ENCODE assay signal across 8 cellular contexts in the genomic region with DNA sequence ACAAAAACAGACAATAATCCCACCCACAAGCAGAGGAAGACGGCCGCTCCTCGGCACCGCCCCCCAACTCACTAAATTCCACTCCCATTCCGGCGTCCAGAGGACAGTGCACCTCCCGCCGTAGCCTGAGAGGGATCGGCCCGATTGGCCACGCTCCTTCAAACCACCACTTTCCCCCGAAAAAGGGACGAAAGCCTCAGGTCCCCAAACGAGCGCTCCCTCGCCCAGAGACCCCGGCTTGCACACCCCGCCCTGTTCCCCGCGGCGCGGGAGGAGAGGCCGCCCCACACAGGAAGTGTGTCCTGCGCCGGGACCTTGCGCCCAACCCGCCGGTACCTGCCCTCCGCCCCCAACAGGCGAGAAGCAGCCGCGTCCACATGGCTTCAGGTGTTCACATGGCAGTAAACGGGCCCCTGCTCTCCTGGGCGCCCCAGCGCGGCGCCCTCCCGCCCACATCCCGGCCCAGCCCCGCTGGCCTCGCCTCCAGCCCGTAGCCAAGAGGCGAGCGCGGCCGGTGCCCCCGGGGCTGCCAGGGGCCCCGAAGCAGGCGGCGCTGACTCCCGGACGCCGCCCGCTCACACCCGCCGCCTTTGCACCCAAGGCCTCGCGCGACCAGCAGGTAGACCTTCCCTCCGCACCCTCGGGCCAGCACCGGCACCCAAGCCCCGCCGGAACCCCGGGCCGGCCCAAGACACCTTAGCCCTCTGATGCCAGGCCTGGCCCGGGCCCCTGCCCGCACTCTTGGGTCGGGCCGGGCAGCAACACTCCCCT. TPM values are rescaled to one million over a fixed set of nuclear protein-coding genes. Genes with fewer than 3 reads are reported as not detected.
DNase-seq lines count a peak whose midpoint lies in the region; ATAC-seq and TF ChIP-seq lines count a peak whose summit lies in the region.

No MANE protein-coding gene starts in this region.

- H3K4me1 Mint-ChIP-seq in activated CD8-positive, alpha-beta T cell treated with anti-CD3 and anti-CD28 coated beads, Interleukin-2, amount 10 ng/mL, durations not matched to agents 7 days and 5 days (ENCODE audit: low read depth) = peaks cover 34% of the 10 kb centered on the region
- peaks cover 41% of the 10 kb centered on the region for H3K4me1 Mint-ChIP-seq in endodermal cell

- H3K4me3 ChIP-seq in endodermal cell (ENCODE audit: low read length) = peak overlapping the region; percentile 98
- peak overlapping the region; percentile 64 for H3K4me3 ChIP-seq in mucosa of stomach (ENCODE audit: low read length)

- peak overlapping the region; percentile 21 for H3K27ac ChIP-seq in endodermal cell (ENCODE audit: low read depth, low read length)

- H3K9me3 Mint-ChIP-seq in activated CD8-positive, alpha-beta T cell treated with anti-CD3 and anti-CD28 coated beads, Interleukin-2, amount 10 ng/mL, durations not matched to agents 7 days and 5 days (ENCODE audit: insufficient read depth) = no peaks in the 10 kb centered on the region
- H3K9me3 Mint-ChIP-seq in endodermal cell = no peaks in the 10 kb centered on the region

- POLR2A ChIA-PET in activated CD8-positive, alpha-beta T cell treated with anti-CD3 and anti-CD28 coated beads, Interleukin-2, amount 10 ng/mL, durations not matched to agents 7 days and 5 days (lab: Charles Lee) = no interaction called here

- H3K27me3 ChIP-seq in endodermal cell (ENCODE audit: control insufficient read depth, insufficient read depth, low read length, poor library complexity, severe bottlenecking) = no peaks in the 10 kb centered on the region
- no peaks in the 10 kb centered on the region for H3K27me3 ChIP-seq in mucosa of stomach (ENCODE audit: control insufficient read depth, insufficient read depth, low read length)

- peak overlapping the region; percentile 88 for H3K27ac Mint-ChIP-seq in activated CD8-positive, alpha-beta T cell treated with anti-CD3 and anti-CD28 coated beads, Interleukin-2, amount 10 ng/mL, durations not matched to agents 7 days and 5 days
- H3K27ac Mint-ChIP-seq in endodermal cell = peak overlapping the region; percentile 88

- peaks cover 16% of the 10 kb centered on the region for H3K36me3 Mint-ChIP-seq in activated CD8-positive, alpha-beta T cell treated with anti-CD3 and anti-CD28 coated beads, Interleukin-2, amount 10 ng/mL, durations not matched to agents 7 days and 5 days (ENCODE audit: low read depth)
- H3K36me3 Mint-ChIP-seq in endodermal cell (ENCODE audit: low read depth) = peaks cover 11% of the 10 kb centered on the region

- H3K36me3 ChIP-seq in endodermal cell (ENCODE audit: control insufficient read depth, insufficient read depth, low read length) (peaks cover 13% of the 10 kb centered on the region), mucosa of stomach (ENCODE audit: control insufficient read depth, insufficient read depth, low read length) (no peaks in the 10 kb centered on the region)

- no peaks in the 10 kb centered on the region for H3K27me3 Mint-ChIP-seq in activated CD8-positive, alpha-beta T cell treated with anti-CD3 and anti-CD28 coated beads, Interleukin-2, amount 10 ng/mL, durations not matched to agents 7 days and 5 days (ENCODE audit: low read depth)
- no peaks in the 10 kb centered on the region for H3K27me3 Mint-ChIP-seq in endodermal cell (ENCODE audit: insufficient read depth)

- peak; percentile 55 for ATAC-seq in HG02943 (IDR thresholded peaks at IDR 0.05; ENCODE audit: low read depth, unreplicated experiment)
- ATAC-seq in activated CD8-positive, alpha-beta T cell treated with anti-CD3 and anti-CD28 coated beads, Interleukin-2, amount 10 ng/mL, durations not matched to agents 7 days and 5 days = peak; percentile 78

- CTCF ChIA-PET in activated CD8-positive, alpha-beta T cell treated with anti-CD3 and anti-CD28 coated beads, Interleukin-2, amount 10 ng/mL, durations not matched to agents 7 days and 5 days (lab: Charles Lee) = interaction anchor here (1.0 to 1.4 kb wide), 3 partner anchors 12 to 175 kb away, joined by 3 to 6 read pairs (median 3); no protein-coding TSS in a partner anchor

- peaks cover 18% of the 10 kb centered on the region for H3K4me1 ChIP-seq in endodermal cell (ENCODE audit: control insufficient read depth, insufficient read depth, low read length)
- H3K4me1 ChIP-seq in mucosa of stomach (ENCODE audit: control insufficient read depth, insufficient read depth, low read length) = peaks cover 38% of the 10 kb centered on the region

- peak; percentile 26 for DNase-seq in SIG-M5 treated with dmso at 0.1 percent for 504 hours (lab: John Stamatoyannopoulos, UW; ENCODE audit: unreplicated experiment)
- no peak for DNase-seq in SIG-M5 (lab: John Stamatoyannopoulos, UW)
- DNase-seq in NCI-H226 = peak; percentile 47
- peak; percentile 82 for DNase-seq in activated CD8-positive, alpha-beta T cell treated with anti-CD3 and anti-CD28 coated beads, Interleukin-2, amount 10 ng/mL, durations not matched to agents 7 days and 5 days
- DNase-seq in endodermal cell = peak; percentile 92
- DNase-seq in stimulated activated CD8-positive, alpha-beta memory T cell treated with anti-CD3 and anti-CD28 coated beads, Interleukin-7, amount 100 ng/mL, for 48 hours (ENCODE audit: extremely low read depth in 1 of 2, low read depth in 1 of 2) = peak; percentile 49 to 71

- H3K9ac ChIP-seq in endodermal cell (ENCODE audit: extremely low read depth, low read length, poor library complexity, severe bottlenecking) (peak overlapping the region; percentile 70), mucosa of stomach (ENCODE audit: low read length) (peak overlapping the region; percentile 84)

- TF ChIP-seq CTCF in endodermal cell (conservative IDR thresholded peaks at IDR 0.05) = peak; percentile 57

- 0% methylated on average over 13 to 70 of the region's 70 CpGs for WGBS in endodermal cell (ENCODE audit: insufficient coverage in 1 of 2, insufficient read length in 1 of 2), 2 experiments

- H3K9me3 ChIP-seq in endodermal cell (ENCODE audit: control insufficient read depth, low read length) = no peaks in the 10 kb centered on the region
- no peaks in the 10 kb centered on the region for H3K9me3 ChIP-seq in mucosa of stomach (ENCODE audit: control insufficient read depth, low read length)

- H3K4me3 Mint-ChIP-seq in activated CD8-positive, alpha-beta T cell treated with anti-CD3 and anti-CD28 coated beads, Interleukin-2, amount 10 ng/mL, durations not matched to agents 7 days and 5 days = peak overlapping the region; percentile 85
- H3K4me3 Mint-ChIP-seq in endodermal cell = peak overlapping the region; percentile 88

RNA-seq across cellular contexts. Expression of gene TCF20, which starts 0.9 kb away (rescaled TPM):
- total RNA-seq in activated CD8-positive, alpha-beta T cell treated with anti-CD3 and anti-CD28 coated beads, Interleukin-2, amount 10 ng/mL, durations not matched to agents 7 days and 5 days = 10 to 100 TPM; 75.9 to 80.5 TPM
- 100 to 1,000 TPM; 113 to 134 TPM for total RNA-seq in endodermal cell
- 27.9 TPM for polyA plus RNA-seq in endodermal cell (2013, experiment 1 of 2)
- 31.8 TPM for polyA plus RNA-seq in endodermal cell (2013, experiment 2 of 2)
